ENCODE assay signal across 14 cellular contexts in genomic region chr1:174225499-174226204, GRCh38.
A peak's percentile ranks its signal among the peaks of the same experiment; 100 is the strongest.
DNase-seq lines count a peak whose midpoint lies in the region; ATAC-seq lines count a peak whose summit lies in the region.
"Had no signal": no experiment of that assay in that cellular context is flagged by ENCODE, and none has a peak within 500 bp of the region (broad histone marks: within the 10 kb centered on the region; RNA-seq: fewer than 3 reads in every experiment).

No MANE protein-coding gene starts in this region.

- H3K4me1 Mint-ChIP-seq in immature natural killer cell, result peaks cover 12 to 45% of the 10 kb centered on the region in 2 donors

- peak overlapping the region; percentile 1 to 77 (median 24) for H3K27ac Mint-ChIP-seq in immature natural killer cell
- H3K27ac Mint-ChIP-seq: activated naive CD8-positive, alpha-beta T cell treated with anti-CD3 and anti-CD28 coated beads, Interleukin-2, amount 50 U/mL, for 24 hours had no signal

- H3K27me3 Mint-ChIP-seq in immature natural killer cell (ENCODE audit: low read depth in 3 of 3), result no peaks in the 10 kb centered on the region
- H3K27me3 Mint-ChIP-seq: activated naive CD8-positive, alpha-beta T cell treated with anti-CD3 and anti-CD28 coated beads, Interleukin-2, amount 50 U/mL, for 24 hours; naive thymus-derived CD8-positive, alpha-beta T cell had no signal

- ATAC-seq in GM18858 (IDR thresholded peaks at IDR 0.05; ENCODE audit: unreplicated experiment), result peak; percentile 65
- peak; percentile 71 for ATAC-seq in GM21423 (IDR thresholded peaks at IDR 0.05; ENCODE audit: unreplicated experiment)
- peak; percentile 89 for ATAC-seq in HG03064 (IDR thresholded peaks at IDR 0.05; ENCODE audit: low read depth, unreplicated experiment)
- ATAC-seq: activated naive CD8-positive, alpha-beta T cell treated with anti-CD3 and anti-CD28 coated beads, Interleukin-2, amount 50 U/mL, for 24 hours; lower lobe of right lung; naive thymus-derived CD8-positive, alpha-beta T cell had no signal

- H3K9me3 Mint-ChIP-seq in immature natural killer cell, result peaks cover 0 to 1% (median 0%) of the 10 kb centered on the region in 6 donors

- DNase-seq in immature natural killer cell, result no peak
- no peak for DNase-seq in epidermal melanocyte (ENCODE audit: insufficient read length, low spot score)
- DNase-seq in NCI-H345 treated with DMSO at 0.1 percent for 48 hours (lab: John Stamatoyannopoulos, UW; ENCODE audit: unreplicated experiment), result no peak
- DNase-seq in ureter (ENCODE audit: low spot score), result no peak
- DNase-seq: activated naive CD8-positive, alpha-beta T cell treated with anti-CD3 and anti-CD28 coated beads, Interleukin-2, amount 50 U/mL, for 24 hours; activated T-cell treated with anti-CD3 and anti-CD28 coated beads for 4 hours; foreskin melanocyte; Karpas-422; lower lobe of right lung; naive thymus-derived CD8-positive, alpha-beta T cell; NCI-H146 had no signal

- H3K36me3 Mint-ChIP-seq in immature natural killer cell, result peaks cover 11 to 28% (median 19%) of the 10 kb centered on the region in 3 donors

- H3K4me3 Mint-ChIP-seq in immature natural killer cell, result no peak overlapping the region
- H3K4me3 Mint-ChIP-seq: activated naive CD8-positive, alpha-beta T cell treated with anti-CD3 and anti-CD28 coated beads, Interleukin-2, amount 50 U/mL, for 24 hours; naive thymus-derived CD8-positive, alpha-beta T cell had no signal
